8 cellular contexts compared by ENCODE assay signal in genomic region chr1:112675728-112676381, GRCh38. TPM values are rescaled to one million over a fixed set of nuclear protein-coding genes. Genes with fewer than 3 reads are reported as not detected.
A peak's percentile ranks its signal among the peaks of the same experiment; 100 is the strongest.
DNase-seq lines count a peak whose midpoint lies in the region; ATAC-seq and TF ChIP-seq lines count a peak whose summit lies in the region.

No MANE protein-coding gene starts in this region.

- peaks cover 7% of the 10 kb centered on the region for H3K36me3 Mint-ChIP-seq in natural killer cell treated with Interleukin-12 subunit alpha and Interleukin-12 subunit beta and Interleukin-15 and Interleukin-18, amount 100 ng/mL, for 72 hours

- H3K27me3 Mint-ChIP-seq in natural killer cell treated with Interleukin-12 subunit alpha and Interleukin-12 subunit beta and Interleukin-15 and Interleukin-18, amount 100 ng/mL, for 72 hours = no peaks in the 10 kb centered on the region

- H3K27ac Mint-ChIP-seq in natural killer cell treated with Interleukin-12 subunit alpha and Interleukin-12 subunit beta and Interleukin-15 and Interleukin-18, amount 100 ng/mL, for 72 hours = peak overlapping the region; percentile 54 to 59

- H3K27ac ChIP-seq in dorsolateral prefrontal cortex = peak overlapping the region in 55 of 59 donors; percentile 11 to 95 (median 87)

- peaks cover 44 to 51% of the 10 kb centered on the region in 2 donors for H3K4me1 Mint-ChIP-seq in natural killer cell treated with Interleukin-12 subunit alpha and Interleukin-12 subunit beta and Interleukin-15 and Interleukin-18, amount 100 ng/mL, for 72 hours (ENCODE audit: low read depth in 2 of 2)

- no peaks in the 10 kb centered on the region for H3K9me3 Mint-ChIP-seq in natural killer cell treated with Interleukin-12 subunit alpha and Interleukin-12 subunit beta and Interleukin-15 and Interleukin-18, amount 100 ng/mL, for 72 hours

- H3K27me3 ChIP-seq in dorsolateral prefrontal cortex = no peaks in the 10 kb centered on the region

- H3K4me3 ChIP-seq in AG10803 (ENCODE audit: low read length) = peak overlapping the region; percentile 94
- H3K4me3 ChIP-seq in LNCaP clone FGC (ENCODE audit: low read depth, low read length) = peak overlapping the region; percentile 84
- H3K4me3 ChIP-seq in dorsolateral prefrontal cortex = peak overlapping the region; percentile 56 to 97 (median 83)

- DNase-seq in AG10803 (ENCODE audit: low read depth) = no peak
- no peak for DNase-seq in LNCaP clone FGC (ENCODE audit: low read depth)
- no peak for DNase-seq in dorsolateral prefrontal cortex
- no peak for DNase-seq in natural killer cell treated with Interleukin-12 subunit alpha and Interleukin-12 subunit beta and Interleukin-15 and Interleukin-18, amount 100 ng/mL, for 72 hours (ENCODE audit: low spot score)
- DNase-seq in posterior vena cava (ENCODE audit: low spot score) = no peak
- no peak for DNase-seq in DMS114 treated with DMSO at 0.1 percent for 48 hours (lab: John Stamatoyannopoulos, UW; ENCODE audit: unreplicated experiment)
- no peak for DNase-seq in posterior cingulate gyrus
- DNase-seq in NOMO-1 treated with DMSO at 0.1 percent for 48 hours (lab: John Stamatoyannopoulos, UW; ENCODE audit: unreplicated experiment) = no peak

- TF ChIP-seq CTCF in AG10803 (conservative IDR thresholded peaks at IDR 0.05; ENCODE audit: low read length) = no peak
- TF ChIP-seq CTCF in LNCaP clone FGC (IDR thresholded peaks at IDR 0.05; ENCODE audit: control insufficient read depth, extremely low read depth, insufficient read depth) = no peak
- no peak for TF ChIP-seq CTCF in dorsolateral prefrontal cortex (IDR thresholded peaks at IDR 0.05 in 54 of 56, conservative IDR thresholded peaks at IDR 0.05 in 2 of 56; ENCODE audit: low read depth in 1 of 56, partially characterized antibody in 56 of 56)

- peak overlapping the region; percentile 73 for H3K4me3 Mint-ChIP-seq in natural killer cell treated with Interleukin-12 subunit alpha and Interleukin-12 subunit beta and Interleukin-15 and Interleukin-18, amount 100 ng/mL, for 72 hours

- no peak for ATAC-seq in natural killer cell treated with Interleukin-12 subunit alpha and Interleukin-12 subunit beta and Interleukin-15 and Interleukin-18, amount 100 ng/mL, for 72 hours

- intact Hi-C loops in dorsolateral prefrontal cortex (cut with DNase I) = loop anchor here (2.0 kb wide), 2 partner anchors 29 to 57 kb away; partner anchors contain the start of genes CAPZA1 (in 2 of the 2) and ST7L (in 2 of the 2)
- intact Hi-C loops in posterior vena cava (cut with DNase I) = no loop called here
- intact Hi-C loops in posterior cingulate gyrus (cut with DNase I) = loop anchor here (2.0 kb wide), 1 partner anchor 57 kb away; the partner anchor contains the start of genes CAPZA1 and ST7L

RNA-seq across cellular contexts. Expression of gene MOV10, which starts 1.4 kb away (rescaled TPM):
- total RNA-seq in dorsolateral prefrontal cortex (10 to 100 TPM; 12.5 to 54.5 (median 25.7) TPM), posterior vena cava (10 to 100 TPM; 29.5 to 32.3 TPM)
- 10 to 100 TPM; 71.0 to 78.0 TPM for total RNA-seq in natural killer cell treated with Interleukin-12 subunit alpha and Interleukin-12 subunit beta and Interleukin-15 and Interleukin-18, amount 100 ng/mL, for 72 hours

RNA-seq across cellular contexts. Expression of gene RHOC, which starts 31.1 kb away (rescaled TPM):
- total RNA-seq in dorsolateral prefrontal cortex = 100 to 1,000 TPM in 21 of 120 experiments, 10 to 100 TPM in 99; 36.8 to 162 (median 72.5) TPM
- 100 to 1,000 TPM in 1 of 2 donors, 10 to 100 TPM in 1; 77.2 to 132 TPM for total RNA-seq in natural killer cell treated with Interleukin-12 subunit alpha and Interleukin-12 subunit beta and Interleukin-15 and Interleukin-18, amount 100 ng/mL, for 72 hours
- 100 to 1,000 TPM; 297 to 387 TPM for total RNA-seq in posterior vena cava

RNA-seq across cellular contexts. Expression of gene PPM1J, which starts 39.3 kb away (rescaled TPM):
- total RNA-seq in dorsolateral prefrontal cortex (10 to 100 TPM in 6 of 120 experiments, 1 to 10 TPM in 114; 2.4 to 11.9 (median 6.6) TPM), posterior vena cava (1 to 10 TPM; 2.1 to 3.0 TPM)
- total RNA-seq in natural killer cell treated with Interleukin-12 subunit alpha and Interleukin-12 subunit beta and Interleukin-15 and Interleukin-18, amount 100 ng/mL, for 72 hours = not detected

RNA-seq across cellular contexts. Expression of gene CAPZA1, which starts 56.2 kb away (rescaled TPM):
- total RNA-seq in dorsolateral prefrontal cortex (100 to 1,000 TPM in 1 of 120 experiments, 10 to 100 TPM in 119; 42.9 to 101 (median 68.4) TPM), posterior vena cava (100 to 1,000 TPM; 104 to 109 TPM)
- 100 to 1,000 TPM; 213 to 259 TPM for total RNA-seq in natural killer cell treated with Interleukin-12 subunit alpha and Interleukin-12 subunit beta and Interleukin-15 and Interleukin-18, amount 100 ng/mL, for 72 hours

RNA-seq across cellular contexts. Expression of gene ST7L, which starts 56.9 kb away (rescaled TPM):
- total RNA-seq in dorsolateral prefrontal cortex (10 to 100 TPM; 20.2 to 48.0 (median 32.2) TPM), posterior vena cava (10 to 100 TPM; 17.9 to 19.4 TPM)
- total RNA-seq in natural killer cell treated with Interleukin-12 subunit alpha and Interleukin-12 subunit beta and Interleukin-15 and Interleukin-18, amount 100 ng/mL, for 72 hours = 10 to 100 TPM; 11.9 to 19.2 TPM

Comparison
In these comparisons a context has a peak if more than half of its experiments do, and no peak if none do; other contexts are left out.
1. intact Hi-C loops: an anchor here in dorsolateral prefrontal cortex (2.0 kb wide) and posterior cingulate gyrus (2.0 kb wide); none called in posterior vena cava.